17 cellular contexts compared by ENCODE assay signal in genomic region chr18:1648715-1649114, GRCh38.
"Had no signal": no experiment of that assay in that cellular context is flagged by ENCODE, and none has a peak within 500 bp of the region (broad histone marks: within the 10 kb centered on the region; RNA-seq: fewer than 3 reads in every experiment).

No MANE protein-coding gene starts in this region.

- H3K4me3 Mint-ChIP-seq: activated CD8-positive, alpha-beta T cell treated with anti-CD3 and anti-CD28 coated beads for 36 hours; activated T-cell treated with anti-CD3 and anti-CD28 coated beads, Interleukin-2, amount 50 U/mL, for 72 hours; natural killer cell; stimulated activated naive CD8-positive, alpha-beta T cell treated with anti-CD3 and anti-CD28 coated beads, Interleukin-15, Interleukin-2, amounts not matched to agents 100 ng/mL and 50 ng/mL, for 24 hours; T-helper 2 cell treated with Interferon-gamma antibody and Interleukin-4, amounts not matched to agents 5 μg/mL and 100 μg/mL, for 36 hours had no signal

- ATAC-seq: activated CD8-positive, alpha-beta T cell treated with anti-CD3 and anti-CD28 coated beads for 36 hours; activated T-cell treated with anti-CD3 and anti-CD28 coated beads, Interleukin-2, amount 50 U/mL, for 72 hours; natural killer cell had no signal

- H3K27ac Mint-ChIP-seq: activated CD8-positive, alpha-beta T cell treated with anti-CD3 and anti-CD28 coated beads for 36 hours; activated T-cell treated with anti-CD3 and anti-CD28 coated beads, Interleukin-2, amount 50 U/mL, for 72 hours; natural killer cell; progenitor cell of endocrine pancreas; stimulated activated naive CD8-positive, alpha-beta T cell treated with anti-CD3 and anti-CD28 coated beads, Interleukin-15, Interleukin-2, amounts not matched to agents 100 ng/mL and 50 ng/mL, for 24 hours; T-helper 2 cell treated with Interferon-gamma antibody and Interleukin-4, amounts not matched to agents 5 μg/mL and 100 μg/mL, for 36 hours had no signal

- H3K27me3 ChIP-seq: ascending aorta, testis had no signal

- DNase-seq: activated CD8-positive, alpha-beta memory T cell treated with anti-CD3 and anti-CD28 coated beads, Interleukin-2, amount 50 U/mL, for 4 hours; activated CD8-positive, alpha-beta T cell treated with anti-CD3 and anti-CD28 coated beads for 36 hours; activated gamma-delta T cell treated with Interleukin-2 at 50 U/mL for 16 hours; activated T-cell treated with anti-CD3 and anti-CD28 coated beads, Interleukin-2, amount 50 U/mL, for 72 hours; dorsolateral prefrontal cortex; hippocampal formation; natural killer cell; occipital lobe; stimulated activated CD4-positive, alpha-beta T cell treated with anti-CD3 and anti-CD28 coated beads, Interleukin-12 subunit alpha, Interleukin-12 subunit beta, amount 100 ng/mL, for 4 hours; stimulated activated CD4-positive, alpha-beta T cell treated with anti-CD3 and anti-CD28 coated beads, Interleukin-2, amount 100 ng/mL, for 48 hours; stimulated activated CD8-positive, alpha-beta memory T cell treated with anti-CD3 and anti-CD28 coated beads, Interleukin-4, amount 100 ng/mL, for 48 hours; testis had no signal

- H3K9me3 ChIP-seq: ascending aorta, testis had no signal

- H3K4me1 Mint-ChIP-seq: natural killer cell had no signal

- H3K36me3 ChIP-seq: ascending aorta had no signal

- H3K9me3 Mint-ChIP-seq: activated CD8-positive, alpha-beta T cell treated with anti-CD3 and anti-CD28 coated beads for 36 hours; stimulated activated naive CD8-positive, alpha-beta T cell treated with anti-CD3 and anti-CD28 coated beads, Interleukin-15, Interleukin-2, amounts not matched to agents 100 ng/mL and 50 ng/mL, for 24 hours had no signal

- H3K4me1 ChIP-seq: ascending aorta, testis had no signal

- H3K27ac ChIP-seq: ascending aorta, dorsolateral prefrontal cortex, testis, VCaP had no signal

- H3K27me3 Mint-ChIP-seq: activated CD8-positive, alpha-beta T cell treated with anti-CD3 and anti-CD28 coated beads for 36 hours; progenitor cell of endocrine pancreas; stimulated activated naive CD8-positive, alpha-beta T cell treated with anti-CD3 and anti-CD28 coated beads, Interleukin-15, Interleukin-2, amounts not matched to agents 100 ng/mL and 50 ng/mL, for 24 hours had no signal

- H3K4me3 ChIP-seq: ascending aorta, dorsolateral prefrontal cortex, testis had no signal
